Comparison of ENCODE assay signal across 18 cellular contexts in genomic region chr4:166144607-166145006, GRCh38.
"Had no signal": no experiment of that assay in that cellular context is flagged by ENCODE, and none has a peak within 500 bp of the region (broad histone marks: within the 10 kb centered on the region; RNA-seq: fewer than 3 reads in every experiment).

No MANE protein-coding gene starts in this region.

- H3K27ac Mint-ChIP-seq: activated CD8-positive, alpha-beta T cell treated with anti-CD3 and anti-CD28 coated beads for 36 hours; activated naive CD4-positive, alpha-beta T cell treated with anti-CD3 and anti-CD28 coated beads, Interleukin-2, amount 50 U/mL, for 72 hours; naive B cell; stimulated activated memory B cell treated with anti-CD40 and anti-IgM and Interleukin-4, amounts not matched to agents 10 μg/mL and 1 μg/mL and 100 μg/mL, for 72 hours; WTC11 had no signal

- H3K4me3 ChIP-seq: body of pancreas, coronary artery, heart right ventricle, thyroid gland had no signal

- H3K4me1 ChIP-seq: body of pancreas, heart right ventricle, parathyroid adenoma, thyroid gland had no signal

- H3K9me3 Mint-ChIP-seq: activated CD8-positive, alpha-beta T cell treated with anti-CD3 and anti-CD28 coated beads for 36 hours; activated T-cell treated with anti-CD3 and anti-CD28 coated beads, Interleukin-2, amount 50 U/mL, for 4 hours had no signal

- H3K4me1 Mint-ChIP-seq: naive B cell; stimulated activated memory B cell treated with anti-CD40 and anti-IgM and Interleukin-4, amounts not matched to agents 10 μg/mL and 1 μg/mL and 100 μg/mL, for 72 hours; WTC11 had no signal

- H3K36me3 ChIP-seq: heart right ventricle, thyroid gland had no signal

- H3K27me3 Mint-ChIP-seq: activated CD8-positive, alpha-beta T cell treated with anti-CD3 and anti-CD28 coated beads for 36 hours; naive B cell; stimulated activated memory B cell treated with anti-CD40 and anti-IgM and Interleukin-4, amounts not matched to agents 10 μg/mL and 1 μg/mL and 100 μg/mL, for 72 hours had no signal

- DNase-seq: activated CD4-positive, alpha-beta T cell treated with anti-CD3 and anti-CD28 coated beads for 48 hours; activated CD8-positive, alpha-beta T cell treated with anti-CD3 and anti-CD28 coated beads for 36 hours; activated effector memory CD4-positive, alpha-beta T cell treated with anti-CD3 and anti-CD28 coated beads, Interleukin-2, amount 50 U/mL, for 16 hours; activated T-cell treated with anti-CD3 and anti-CD28 coated beads, Interleukin-2, amount 50 U/mL, for 4 hours; amniotic stem cell; body of pancreas; central memory CD4-positive, alpha-beta T cell; heart right ventricle; naive B cell; stimulated activated CD4-positive, alpha-beta T cell treated with anti-CD3 and anti-CD28 coated beads, Interleukin-12 subunit alpha, Interleukin-12 subunit beta, amount 100 ng/mL, for 4 hours; stimulated activated CD4-positive, alpha-beta T cell treated with anti-CD3 and anti-CD28 coated beads, Interleukin-2, amount 100 ng/mL, for 48 hours; T-helper 2 cell; thyroid gland had no signal

- H3K27ac ChIP-seq: body of pancreas, coronary artery, heart right ventricle, parathyroid adenoma, thyroid gland had no signal

- H3K27me3 ChIP-seq: body of pancreas, thyroid gland had no signal

- H3K36me3 Mint-ChIP-seq: activated naive CD4-positive, alpha-beta T cell treated with anti-CD3 and anti-CD28 coated beads, Interleukin-2, amount 50 U/mL, for 72 hours; naive B cell; stimulated activated memory B cell treated with anti-CD40 and anti-IgM and Interleukin-4, amounts not matched to agents 10 μg/mL and 1 μg/mL and 100 μg/mL, for 72 hours had no signal

- H3K4me3 Mint-ChIP-seq: activated CD8-positive, alpha-beta T cell treated with anti-CD3 and anti-CD28 coated beads for 36 hours; activated T-cell treated with anti-CD3 and anti-CD28 coated beads, Interleukin-2, amount 50 U/mL, for 4 hours; naive B cell; stimulated activated memory B cell treated with anti-CD40 and anti-IgM and Interleukin-4, amounts not matched to agents 10 μg/mL and 1 μg/mL and 100 μg/mL, for 72 hours; WTC11 had no signal

- H3K9me3 ChIP-seq: body of pancreas, heart right ventricle, thyroid gland had no signal
